In the genomic region with DNA sequence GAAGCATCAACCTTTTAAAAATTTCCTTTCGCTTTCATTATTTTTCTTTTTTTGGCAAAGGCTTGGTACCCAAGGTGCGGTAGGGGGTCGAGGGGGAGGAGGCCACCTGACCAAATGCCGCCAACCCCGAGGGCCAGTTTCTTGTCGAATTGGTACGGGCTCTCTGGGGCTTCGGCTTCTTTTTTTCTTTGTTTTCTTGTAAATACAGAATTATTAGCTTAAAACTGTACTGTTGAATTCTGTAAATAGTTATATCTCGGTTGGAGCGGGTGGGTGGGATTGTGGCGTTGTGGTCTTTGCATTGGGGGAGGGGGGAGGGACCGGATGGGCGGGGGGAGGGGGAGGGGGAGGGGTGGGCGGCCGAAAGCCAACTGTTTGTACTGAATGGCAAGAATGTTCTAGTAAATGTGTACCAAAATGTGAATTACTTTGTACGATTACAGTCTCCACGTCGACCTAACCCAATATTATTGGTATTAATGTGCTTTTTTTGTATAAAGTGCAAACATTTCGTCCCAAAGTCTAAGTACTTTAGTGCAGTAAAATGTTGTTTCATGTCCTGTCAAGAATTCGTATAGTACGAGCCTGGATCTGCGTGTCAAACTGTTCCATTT, we compare ENCODE assay signal across 1 cellular context.
TF ChIP-seq lines count a peak whose summit lies in the region.

No MANE protein-coding gene starts in this region.

TF ChIP-seq in GM12878, 131 proteins besides CTCF, POLR2A, EP300 and RAD21:
- TF ChIP-seq, protein P1, sequence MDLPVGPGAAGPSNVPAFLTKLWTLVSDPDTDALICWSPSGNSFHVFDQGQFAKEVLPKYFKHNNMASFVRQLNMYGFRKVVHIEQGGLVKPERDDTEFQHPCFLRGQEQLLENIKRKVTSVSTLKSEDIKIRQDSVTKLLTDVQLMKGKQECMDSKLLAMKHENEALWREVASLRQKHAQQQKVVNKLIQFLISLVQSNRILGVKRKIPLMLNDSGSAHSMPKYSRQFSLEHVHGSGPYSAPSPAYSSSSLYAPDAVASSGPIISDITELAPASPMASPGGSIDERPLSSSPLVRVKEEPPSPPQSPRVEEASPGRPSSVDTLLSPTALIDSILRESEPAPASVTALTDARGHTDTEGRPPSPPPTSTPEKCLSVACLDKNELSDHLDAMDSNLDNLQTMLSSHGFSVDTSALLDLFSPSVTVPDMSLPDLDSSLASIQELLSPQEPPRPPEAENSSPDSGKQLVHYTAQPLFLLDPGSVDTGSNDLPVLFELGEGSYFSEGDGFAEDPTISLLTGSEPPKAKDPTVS (IDR thresholded peaks at IDR 0.05; ENCODE audit: low read depth, low read length) = no peak
- TF ChIP-seq, protein P2, sequence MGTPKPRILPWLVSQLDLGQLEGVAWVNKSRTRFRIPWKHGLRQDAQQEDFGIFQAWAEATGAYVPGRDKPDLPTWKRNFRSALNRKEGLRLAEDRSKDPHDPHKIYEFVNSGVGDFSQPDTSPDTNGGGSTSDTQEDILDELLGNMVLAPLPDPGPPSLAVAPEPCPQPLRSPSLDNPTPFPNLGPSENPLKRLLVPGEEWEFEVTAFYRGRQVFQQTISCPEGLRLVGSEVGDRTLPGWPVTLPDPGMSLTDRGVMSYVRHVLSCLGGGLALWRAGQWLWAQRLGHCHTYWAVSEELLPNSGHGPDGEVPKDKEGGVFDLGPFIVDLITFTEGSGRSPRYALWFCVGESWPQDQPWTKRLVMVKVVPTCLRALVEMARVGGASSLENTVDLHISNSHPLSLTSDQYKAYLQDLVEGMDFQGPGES (IDR thresholded peaks at IDR 0.05) = no peak
- TF ChIP-seq MEF2B (IDR thresholded peaks at IDR 0.05; ENCODE audit: partially characterized antibody, poor library complexity, severe bottlenecking) (no peak), JUND (IDR thresholded peaks at IDR 0.05; ENCODE audit: low read depth, low read length) (no peak), BRCA1 (IDR thresholded peaks at IDR 0.05; ENCODE audit: low read depth, low read length) (no peak), ZNF217 (IDR thresholded peaks at IDR 0.05) (no peak), YY1 (IDR thresholded peaks at IDR 0.05; ENCODE audit: low read depth, low read length) (no peak), TARDBP (IDR thresholded peaks at IDR 0.05; ENCODE audit: borderline replicate concordance) (no peak), SPI1 (IDR thresholded peaks at IDR 0.05; ENCODE audit: borderline replicate concordance, insufficient read depth, low read depth, low read length) (no peak)
- TF ChIP-seq, protein P3, sequence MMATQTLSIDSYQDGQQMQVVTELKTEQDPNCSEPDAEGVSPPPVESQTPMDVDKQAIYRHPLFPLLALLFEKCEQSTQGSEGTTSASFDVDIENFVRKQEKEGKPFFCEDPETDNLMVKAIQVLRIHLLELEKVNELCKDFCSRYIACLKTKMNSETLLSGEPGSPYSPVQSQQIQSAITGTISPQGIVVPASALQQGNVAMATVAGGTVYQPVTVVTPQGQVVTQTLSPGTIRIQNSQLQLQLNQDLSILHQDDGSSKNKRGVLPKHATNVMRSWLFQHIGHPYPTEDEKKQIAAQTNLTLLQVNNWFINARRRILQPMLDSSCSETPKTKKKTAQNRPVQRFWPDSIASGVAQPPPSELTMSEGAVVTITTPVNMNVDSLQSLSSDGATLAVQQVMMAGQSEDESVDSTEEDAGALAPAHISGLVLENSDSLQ (IDR thresholded peaks at IDR 0.05) = no peak
- TF ChIP-seq, protein P4, sequence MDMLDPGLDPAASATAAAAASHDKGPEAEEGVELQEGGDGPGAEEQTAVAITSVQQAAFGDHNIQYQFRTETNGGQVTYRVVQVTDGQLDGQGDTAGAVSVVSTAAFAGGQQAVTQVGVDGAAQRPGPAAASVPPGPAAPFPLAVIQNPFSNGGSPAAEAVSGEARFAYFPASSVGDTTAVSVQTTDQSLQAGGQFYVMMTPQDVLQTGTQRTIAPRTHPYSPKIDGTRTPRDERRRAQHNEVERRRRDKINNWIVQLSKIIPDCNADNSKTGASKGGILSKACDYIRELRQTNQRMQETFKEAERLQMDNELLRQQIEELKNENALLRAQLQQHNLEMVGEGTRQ (IDR thresholded peaks at IDR 0.05; ENCODE audit: borderline replicate concordance, low read depth, low read length) = no peak
